12 cellular contexts compared by ENCODE assay signal in genomic region chr14:99571303-99571986, GRCh38. TPM values are rescaled to one million over a fixed set of nuclear protein-coding genes. Genes with fewer than 3 reads are reported as not detected.
DNase-seq lines count a peak whose midpoint lies in the region; ATAC-seq and TF ChIP-seq lines count a peak whose summit lies in the region.
"Had no signal": no experiment of that assay in that cellular context is flagged by ENCODE, and none has a peak within 500 bp of the region (broad histone marks: within the 10 kb centered on the region; RNA-seq: fewer than 3 reads in every experiment).

No MANE protein-coding gene starts in this region.

- peak overlapping the region; percentile 11 for H2BK15ac ChIP-seq in neuronal stem cell (ENCODE audit: low read length)

- no peak overlapping the region for H4K91ac ChIP-seq in neuronal stem cell (ENCODE audit: low read depth, low read length, poor library complexity)

- no peak overlapping the region for H3K4ac ChIP-seq in neuronal stem cell (ENCODE audit: low read length)

- no peaks in the 10 kb centered on the region for H3K36me3 ChIP-seq in colonic mucosa
- no peaks in the 10 kb centered on the region for H3K36me3 ChIP-seq in neuronal stem cell (replicated peaks in 1 of 2; ENCODE audit: control insufficient read depth in 2 of 2, insufficient read depth in 2 of 2, low read length in 2 of 2)
- peaks cover 4% of the 10 kb centered on the region; the same call in 1 of the 2 replicates for H3K36me3 ChIP-seq in BE2C

- H4K8ac ChIP-seq in neuronal stem cell (ENCODE audit: low read depth, low read length) = no peak overlapping the region

- ATAC-seq in GM21717 (IDR thresholded peaks at IDR 0.05; ENCODE audit: unreplicated experiment) = no peak
- no peak for ATAC-seq in HG03039 (IDR thresholded peaks at IDR 0.05; ENCODE audit: unreplicated experiment)
- ATAC-seq: esophagus mucosa had no signal

- H3K14ac ChIP-seq in neuronal stem cell (ENCODE audit: low read length) = no peak overlapping the region

- H3K27me3 ChIP-seq in colonic mucosa = no peaks in the 10 kb centered on the region
- H3K27me3 ChIP-seq in neuronal stem cell (ENCODE audit: control insufficient read depth in 3 of 3, insufficient read depth in 3 of 3, low read depth in 1 of 3, low read length in 3 of 3) = no peaks in the 10 kb centered on the region
- H3K27me3 ChIP-seq in BE2C = no peaks in the 10 kb centered on the region

- intact Hi-C loops in colonic mucosa (cut with DNase I) = no loop called here

- no peak overlapping the region for H2AFZ ChIP-seq in neuronal stem cell (ENCODE audit: low read length)

- TF ChIP-seq CTCF in colonic mucosa (IDR thresholded peaks at IDR 0.05) = no peak
- TF ChIP-seq CTCF in BE2C (IDR thresholded peaks at IDR 0.05; ENCODE audit: low read depth, low read length) = no peak
- no peak for TF ChIP-seq CTCF in coronary artery (IDR thresholded peaks at IDR 0.05)

- H2BK5ac ChIP-seq in neuronal stem cell (ENCODE audit: low read length) = peak overlapping the region; percentile 2

- H2BK120ac ChIP-seq in neuronal stem cell (ENCODE audit: low read depth, low read length) = no peak overlapping the region

- H3K9ac ChIP-seq in colonic mucosa (ENCODE audit: low read depth in 2 of 2, low read length in 2 of 2) (peak overlapping the region in 1 of 2 donors; percentile 17), neuronal stem cell (ENCODE audit: low read depth, low read length, poor library complexity) (no peak overlapping the region)

- H3K18ac ChIP-seq in neuronal stem cell (ENCODE audit: low read length) = peak overlapping the region; percentile 76

- peaks cover 55% of the 10 kb centered on the region for H3K4me1 ChIP-seq in colonic mucosa
- H3K4me1 ChIP-seq in neuronal stem cell (ENCODE audit: control insufficient read depth in 2 of 2, insufficient read depth in 1 of 2, low read depth in 1 of 2, low read length in 2 of 2) = peaks cover 61 to 84% of the 10 kb centered on the region in 2 donors
- peaks cover 95% of the 10 kb centered on the region for H3K4me1 ChIP-seq in BE2C

- peak overlapping the region; percentile 33 for H3K27ac ChIP-seq in colonic mucosa
- H3K27ac ChIP-seq in neuronal stem cell (replicated peaks; ENCODE audit: low read length) = no peak overlapping the region
- H3K27ac ChIP-seq in coronary artery = peak overlapping the region in 1 of 2 donors; percentile 10

- peak overlapping the region; percentile 4 for H2BK12ac ChIP-seq in neuronal stem cell (ENCODE audit: low read length)

- H3K4me3 ChIP-seq in colonic mucosa (no peak overlapping the region), neuronal stem cell (ENCODE audit: low read length in 2 of 2) (no peak overlapping the region), BE2C (ENCODE audit: low read depth, low read length) (no peak overlapping the region), coronary artery (no peak overlapping the region)

- peaks cover 18% of the 10 kb centered on the region for H3K79me1 ChIP-seq in neuronal stem cell (ENCODE audit: low read depth, low read length)

- peak; percentile 68 for DNase-seq in Caki2 (ENCODE audit: low read depth)
- DNase-seq in NCI-H1105 treated with DMSO at 0.1 percent for 48 hours (lab: John Stamatoyannopoulos, UW) = peak; percentile 93
- peak; percentile 47 for DNase-seq in colonic mucosa
- DNase-seq in neuronal stem cell (ENCODE audit: low spot score) = no peak
- DNase-seq in BE2C = no peak
- DNase-seq in coronary artery (ENCODE audit: low spot score) = no peak
- DNase-seq: activated T-cell treated with anti-CD3 and anti-CD28 coated beads, Interleukin-2, amount 50 U/mL, for 48 hours; CD8-positive, alpha-beta memory T cell; NCI-H1436 had no signal

- peak overlapping the region; percentile 95 for H2AK5ac ChIP-seq in neuronal stem cell (ENCODE audit: low read depth, low read length)

- no CpG with 5 or more reads among the region's 10 CpGs for WGBS in neuronal stem cell (ENCODE audit: extremely low coverage in 2 of 2, insufficient read length in 2 of 2, insufficient replicate concordance in 1 of 2), 2 donors

- no peak overlapping the region for H3K23ac ChIP-seq in neuronal stem cell (ENCODE audit: low read depth, low read length, poor library complexity)

- in situ Hi-C loops in Caki2 (cut with HindIII; ENCODE audit: low pct_unique_long_range_greater_than_20kb, low sequenced_read_pairs) = no loop called here

- no peaks in the 10 kb centered on the region for H3K9me3 ChIP-seq in colonic mucosa
- H3K9me3 ChIP-seq in neuronal stem cell (replicated peaks in 1 of 2; ENCODE audit: control insufficient read depth in 2 of 2, insufficient read depth in 1 of 2, low read depth in 1 of 2, low read length in 2 of 2) = no peaks in the 10 kb centered on the region
- H3K9me3 ChIP-seq in BE2C = no peaks in the 10 kb centered on the region

- H3K4me2 ChIP-seq in neuronal stem cell (ENCODE audit: insufficient read depth, low read length, poor library complexity, severe bottlenecking) = no peak overlapping the region

RNA-seq across cellular contexts. Expression of gene CCDC85C, which starts 32.6 kb away (rescaled TPM):
- total RNA-seq in Caki2 (2014; rRNA removed; shearing (Covaris generic); ENCODE audit: low replicate concordance) = 21.6 and 28.3 TPM in 2 replicates
- total RNA-seq in colonic mucosa = 10 to 100 TPM; 54.0 to 73.4 TPM
- polyA plus RNA-seq in neuronal stem cell (2013, experiment 1 of 2) = 22.3 TPM
- polyA plus RNA-seq in neuronal stem cell (2013, experiment 2 of 2) = 22.5 TPM
- polyA plus RNA-seq in BE2C (2012; ENCODE audit: insufficient read depth, insufficient read length, low read depth) = 66.5 TPM

Comparison
In these comparisons a context has a peak if more than half of its experiments do, and no peak if none do; other contexts are left out.
1. DNase-seq: peak in Caki2 (single experiment), NCI-H1105 treated with DMSO at 0.1 percent for 48 hours (single experiment) and colonic mucosa (single experiment); none in neuronal stem cell (single experiment), BE2C (single experiment) and coronary artery (single experiment).